Comparison of ENCODE assay signal across 28 cellular contexts in the genomic region with DNA sequence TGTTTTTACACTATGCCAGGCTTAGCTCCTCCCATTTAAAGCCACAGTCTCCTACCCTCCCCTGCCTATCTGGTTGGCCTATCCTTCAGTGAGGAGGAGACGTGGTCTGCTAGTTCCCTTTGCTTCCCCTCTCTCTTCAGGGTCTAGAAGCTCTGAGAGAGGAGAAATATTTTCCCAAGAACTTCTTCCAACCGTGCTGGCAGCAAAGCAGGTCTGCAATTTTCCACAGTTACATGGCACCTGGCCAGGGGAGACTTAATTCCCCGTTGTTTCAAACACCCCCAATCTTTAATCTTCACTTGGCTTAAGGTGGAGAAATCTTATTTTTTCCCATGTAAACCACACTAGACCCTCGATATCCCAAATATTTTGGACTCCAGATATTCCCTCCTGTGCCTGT.
DNase-seq lines count a peak whose midpoint lies in the region; ATAC-seq and TF ChIP-seq lines count a peak whose summit lies in the region.
"Had no signal": no experiment of that assay in that cellular context is flagged by ENCODE, and none has a peak within 500 bp of the region (broad histone marks: within the 10 kb centered on the region; RNA-seq: fewer than 3 reads in every experiment).

No MANE protein-coding gene starts in this region.

- no peak overlapping the region for H3K9ac ChIP-seq in mammary epithelial cell (ENCODE audit: insufficient read depth, low read length)

- H3K36me3 Mint-ChIP-seq in MCF 10A (ENCODE audit: insufficient read depth, unreplicated experiment) (no peaks in the 10 kb centered on the region), osteocyte (ENCODE audit: unreplicated experiment) (no peaks in the 10 kb centered on the region)
- H3K36me3 Mint-ChIP-seq in stimulated activated naive B cell treated with anti-CD40 and anti-IgM and Interleukin-4, amounts not matched to agents 10 μg/mL and 1 μg/mL and 100 μg/mL, for 72 hours, result no peaks in the 10 kb centered on the region
- H3K36me3 Mint-ChIP-seq: CD14-positive monocyte; CD8-positive, alpha-beta memory T cell had no signal

- POLR2A ChIA-PET in MCF 10A (lab: Yijun Ruan, JAX), result no interaction called here

- TF ChIP-seq POLR2A in gastroesophageal sphincter (IDR thresholded peaks at IDR 0.05), result no peak
- no peak for TF ChIP-seq POLR2A in uterus (IDR thresholded peaks at IDR 0.05)

- H2AFZ ChIP-seq in mammary epithelial cell (ENCODE audit: low read depth, low read length), result no peak overlapping the region

- H3K27ac ChIP-seq in mammary epithelial cell (ENCODE audit: insufficient read depth, low read depth, low read length) (no peak overlapping the region), gastroesophageal sphincter (peak overlapping the region in 3 of 4 donors; percentile 40 to 73 (median 66)), uterus (peak overlapping the region; percentile 75 to 76)
- H3K27ac ChIP-seq: 22Rv1 had no signal

- H3K27me3 ChIP-seq in mammary epithelial cell (ENCODE audit: insufficient read depth, low read length), result no peaks in the 10 kb centered on the region
- H3K27me3 ChIP-seq in gastroesophageal sphincter, result no peaks in the 10 kb centered on the region
- no peaks in the 10 kb centered on the region for H3K27me3 ChIP-seq in uterus
- H3K27me3 ChIP-seq: BE2C had no signal

- H3K9me3 Mint-ChIP-seq in MCF 10A (ENCODE audit: unreplicated experiment) (no peaks in the 10 kb centered on the region), osteocyte (ENCODE audit: unreplicated experiment) (no peaks in the 10 kb centered on the region)
- no peaks in the 10 kb centered on the region for H3K9me3 Mint-ChIP-seq in stimulated activated naive B cell treated with anti-CD40 and anti-IgM and Interleukin-4, amounts not matched to agents 10 μg/mL and 1 μg/mL and 100 μg/mL, for 72 hours
- H3K9me3 Mint-ChIP-seq: CD14-positive monocyte; CD8-positive, alpha-beta memory T cell had no signal

- dilution Hi-C loops in mammary epithelial cell (cut with HindIII; ENCODE audit: low sequenced_read_pairs), result loop anchor here (5.0 kb wide), 1 partner anchor 35 kb away; no protein-coding TSS in a partner anchor

- ATAC-seq in gastroesophageal sphincter (no peak), HG02623 (IDR thresholded peaks at IDR 0.05; ENCODE audit: unreplicated experiment) (no peak)
- ATAC-seq in stimulated activated naive B cell treated with anti-CD40 and anti-IgM and Interleukin-4, amounts not matched to agents 10 μg/mL and 1 μg/mL and 100 μg/mL, for 72 hours (replicated peaks), result no peak
- ATAC-seq: GM12878, K562 had no signal

- WGBS in mammary epithelial cell (ENCODE audit: low coverage, missing lambda C conversion rate), result 8% methylated on average over 3 of the region's 4 CpGs
- WGBS in gastroesophageal sphincter (ENCODE audit: low coverage in 1 of 2), 2 donors, result 15 to 19% methylated on average over 3 to 4 of the region's 4 CpGs

- CTCF ChIA-PET in MCF 10A (lab: Yijun Ruan, JAX) (interaction anchor here (1.1 to 2.2 kb wide), 2 partner anchors 36 to 38 kb away, joined by 3 to 10 read pairs; no protein-coding TSS in a partner anchor), mammary epithelial cell (lab: Charles Lee; ENCODE audit: low non-redundant PET) (no interaction called here)

- H3K27ac Mint-ChIP-seq in MCF 10A (ENCODE audit: low read depth, unreplicated experiment) (no peak overlapping the region), osteocyte (ENCODE audit: unreplicated experiment) (no peak overlapping the region)
- H3K27ac Mint-ChIP-seq in stimulated activated naive B cell treated with anti-CD40 and anti-IgM and Interleukin-4, amounts not matched to agents 10 μg/mL and 1 μg/mL and 100 μg/mL, for 72 hours, result no peak overlapping the region
- H3K27ac Mint-ChIP-seq: CD14-positive monocyte had no signal

- no peaks in the 10 kb centered on the region for H3K4me1 ChIP-seq in mammary epithelial cell (ENCODE audit: insufficient read depth, low read length)
- peaks cover 0 to 63% (median 9%) of the 10 kb centered on the region in 3 donors for H3K4me1 ChIP-seq in gastroesophageal sphincter
- peaks cover 0 to 12% of the 10 kb centered on the region in 2 donors for H3K4me1 ChIP-seq in uterus

- DNase-seq in MCF 10A (ENCODE audit: unreplicated experiment) (peak; percentile 68), mammary epithelial cell (no peak), osteocyte (ENCODE audit: extremely low spot score, unreplicated experiment) (no peak), uterus (no peak), GM19240 (ENCODE audit: insufficient read length, low spot score) (no peak)
- no peak for DNase-seq in stimulated activated naive B cell treated with anti-CD40 and anti-IgM and Interleukin-4, amounts not matched to agents 10 μg/mL and 1 μg/mL and 100 μg/mL, for 72 hours
- DNase-seq: ACHN; BE2C; CD8-positive, alpha-beta memory T cell; DMS 273 treated with DMSO at 0.1 percent for 48 hours; DMS79; EL; GDM1; Kasumi-1; MV-4-11; NCI-H1105 treated with DMSO at 0.1 percent for 48 hours; NCI-H146; NCI-H1930; NCI-H2107; NCI-H524; NCI-H774; SHP77 had no signal

- no peak overlapping the region for H3K4me2 ChIP-seq in mammary epithelial cell (ENCODE audit: insufficient read depth, low read depth, low read length)

- H3K4me3 ChIP-seq in mammary epithelial cell (replicated peaks in 1 of 3; ENCODE audit: insufficient read depth in 1 of 3, low read depth in 2 of 3, low read length in 3 of 3) (no peak overlapping the region), gastroesophageal sphincter (no peak overlapping the region), uterus (no peak overlapping the region)
- H3K4me3 ChIP-seq: GM12878, K562 had no signal

- intact Hi-C loops in MCF 10A (cut with micrococcal nuclease) (no loop called here), mammary epithelial cell (cut with micrococcal nuclease) (no loop called here), uterus (cut with DNase I; ENCODE audit: low total_unique reads) (no loop called here)

- no peaks in the 10 kb centered on the region for H4K20me1 ChIP-seq in mammary epithelial cell (ENCODE audit: insufficient read depth, low read length)

- H3K27me3 Mint-ChIP-seq in MCF 10A (ENCODE audit: insufficient read depth, unreplicated experiment) (no peaks in the 10 kb centered on the region), osteocyte (ENCODE audit: unreplicated experiment) (no peaks in the 10 kb centered on the region)
- peaks cover 0 to 5% of the 10 kb centered on the region in 2 donors for H3K27me3 Mint-ChIP-seq in stimulated activated naive B cell treated with anti-CD40 and anti-IgM and Interleukin-4, amounts not matched to agents 10 μg/mL and 1 μg/mL and 100 μg/mL, for 72 hours

- H3K4me1 Mint-ChIP-seq in MCF 10A (ENCODE audit: insufficient read depth, unreplicated experiment) (peaks cover 25% of the 10 kb centered on the region), osteocyte (ENCODE audit: unreplicated experiment) (peaks cover 72% of the 10 kb centered on the region)
- H3K4me1 Mint-ChIP-seq in stimulated activated naive B cell treated with anti-CD40 and anti-IgM and Interleukin-4, amounts not matched to agents 10 μg/mL and 1 μg/mL and 100 μg/mL, for 72 hours, result no peaks in the 10 kb centered on the region
- H3K4me1 Mint-ChIP-seq: CD14-positive monocyte had no signal

- H3K36me3 ChIP-seq in mammary epithelial cell (ENCODE audit: insufficient read depth, low read length) (no peaks in the 10 kb centered on the region), gastroesophageal sphincter (no peaks in the 10 kb centered on the region), uterus (no peaks in the 10 kb centered on the region)
- H3K36me3 ChIP-seq: BE2C had no signal

- H3K9me3 ChIP-seq in mammary epithelial cell (replicated peaks; ENCODE audit: insufficient read depth, low read length) (no peaks in the 10 kb centered on the region), gastroesophageal sphincter (no peaks in the 10 kb centered on the region), uterus (no peaks in the 10 kb centered on the region)
- H3K9me3 ChIP-seq: BE2C had no signal

- TF ChIP-seq CTCF in MCF 10A (IDR thresholded peaks at IDR 0.05; ENCODE audit: unreplicated experiment), result no peak
- no peak for TF ChIP-seq CTCF in mammary epithelial cell (conservative IDR thresholded peaks at IDR 0.05 in 1 of 2, IDR thresholded peaks at IDR 0.05 in 1 of 2; ENCODE audit: extremely low read depth in 1 of 2, insufficient read depth in 1 of 2, low read depth in 1 of 2, low read length in 2 of 2)
- no peak for TF ChIP-seq CTCF in gastroesophageal sphincter (IDR thresholded peaks at IDR 0.05)
- TF ChIP-seq CTCF in osteocyte (IDR thresholded peaks at IDR 0.05), result no peak
- no peak for TF ChIP-seq CTCF in uterus (IDR thresholded peaks at IDR 0.05)

- no peaks in the 10 kb centered on the region for H3K79me2 ChIP-seq in mammary epithelial cell (ENCODE audit: insufficient read depth, low read length)

- in situ Hi-C loops in mammary epithelial cell (cut with MboI; ENCODE audit: low sequenced_read_pairs in 2 of 2), result no loop called here

- BruUV-seq in MCF 10A (replicated peaks; lab: Mats Ljungman, UMichigan) (no TSS peak), mammary epithelial cell (replicated peaks; lab: Mats Ljungman, UMichigan) (no TSS peak)

- no peak for TF ChIP-seq EP300 in gastroesophageal sphincter (IDR thresholded peaks at IDR 0.05)

- H3K4me3 Mint-ChIP-seq in MCF 10A (ENCODE audit: unreplicated experiment) (peak overlapping the region; percentile 40), osteocyte (ENCODE audit: unreplicated experiment) (peak overlapping the region; percentile 17)
- no peak overlapping the region for H3K4me3 Mint-ChIP-seq in stimulated activated naive B cell treated with anti-CD40 and anti-IgM and Interleukin-4, amounts not matched to agents 10 μg/mL and 1 μg/mL and 100 μg/mL, for 72 hours
- H3K4me3 Mint-ChIP-seq: CD14-positive monocyte; CD8-positive, alpha-beta memory T cell had no signal

Comparison
In these comparisons a context has a peak if more than half of its experiments do, and no peak if none do; other contexts are left out.
1. H3K4me3 Mint-ChIP-seq: peak in MCF 10A (single experiment) and osteocyte (single experiment); none in stimulated activated naive B cell treated with anti-CD40 and anti-IgM and Interleukin-4, amounts not matched to agents 10 μg/mL and 1 μg/mL and 100 μg/mL, for 72 hours (0 of 2).